In genomic region chr20:11277170-11277569, GRCh38 we compare ENCODE assay signal across 37 cellular contexts.
"Had no signal": no experiment of that assay in that cellular context is flagged by ENCODE, and none has a peak within 500 bp of the region (broad histone marks: within the 10 kb centered on the region; RNA-seq: fewer than 3 reads in every experiment).

No MANE protein-coding gene starts in this region.

- H3K36me3 ChIP-seq: adrenal gland, brain microvascular endothelial cell, breast epithelium had no signal

- H3K9me3 Mint-ChIP-seq: activated CD8-positive, alpha-beta T cell treated with anti-CD3 and anti-CD28 coated beads for 36 hours; activated T-helper 1 cell treated with anti-CD3 and anti-CD28 coated beads, Interleukin-12 subunit alpha, Interleukin-12 subunit beta, Interleukin-2, Interleukin-4 antibody, amounts not matched to agents 30 ng/mL and 10 ng/mL and 1 ng/mL, durations not matched to agents 14 hours and 24 hours and 36 hours; T-helper 1 cell treated with Interleukin-12 subunit alpha and Interleukin-12 subunit beta and Interleukin-4 antibody, amounts not matched to agents 30 μg/mL and 1 μg/mL, for 36 hours; T-helper 2 cell treated with Interferon-gamma antibody and Interleukin-4, amounts not matched to agents 5 μg/mL and 100 μg/mL, for 36 hours had no signal

- H3K36me3 Mint-ChIP-seq: activated CD4-positive, alpha-beta memory T cell treated with anti-CD3 and anti-CD28 coated beads for 36 hours; activated naive CD4-positive, alpha-beta T cell treated with anti-CD3 and anti-CD28 coated beads, Interleukin-2, amount 50 U/mL, for 72 hours; activated naive CD8-positive, alpha-beta T cell treated with anti-CD3 and anti-CD28 coated beads for 36 hours had no signal

- H3K4me3 ChIP-seq: adrenal gland, body of pancreas, breast epithelium had no signal

- H3K9me3 ChIP-seq: adrenal gland, body of pancreas, breast epithelium had no signal

- H3K27ac Mint-ChIP-seq: activated CD4-positive, alpha-beta memory T cell treated with anti-CD3 and anti-CD28 coated beads for 36 hours; activated CD4-positive, alpha-beta T cell treated with anti-CD3 and anti-CD28 coated beads for 36 hours; activated CD8-positive, alpha-beta T cell treated with anti-CD3 and anti-CD28 coated beads for 36 hours; activated naive CD4-positive, alpha-beta T cell treated with anti-CD3 and anti-CD28 coated beads for 36 hours; activated naive CD4-positive, alpha-beta T cell treated with anti-CD3 and anti-CD28 coated beads, Interleukin-2, amount 50 U/mL, for 72 hours; activated naive CD8-positive, alpha-beta T cell treated with anti-CD3 and anti-CD28 coated beads for 36 hours; activated T-cell treated with anti-CD3 and anti-CD28 coated beads, Interleukin-2, amount 50 U/mL, for 72 hours; activated T-helper 1 cell treated with anti-CD3 and anti-CD28 coated beads, Interleukin-12 subunit alpha, Interleukin-12 subunit beta, Interleukin-2, Interleukin-4 antibody, amounts not matched to agents 30 ng/mL and 10 ng/mL and 1 ng/mL, durations not matched to agents 14 hours and 24 hours and 36 hours; activated T-helper 17 cell treated with anti-CD3 and anti-CD28 coated beads, Interleukin-2, amount 50 U/mL, for 72 hours; T-helper 1 cell treated with Interleukin-12 subunit alpha and Interleukin-12 subunit beta and Interleukin-4 antibody, amounts not matched to agents 30 μg/mL and 1 μg/mL, for 36 hours; T-helper 2 cell treated with Interferon-gamma antibody and Interleukin-4, amounts not matched to agents 5 μg/mL and 100 μg/mL, for 36 hours had no signal

- H3K27ac ChIP-seq: adrenal gland, body of pancreas, brain microvascular endothelial cell, breast epithelium, VCaP had no signal

- H3K4me1 ChIP-seq: adrenal gland, breast epithelium had no signal

- H3K27me3 ChIP-seq: adrenal gland, body of pancreas, brain microvascular endothelial cell, breast epithelium had no signal

- DNase-seq: activated CD4-positive, alpha-beta memory T cell treated with anti-CD3 and anti-CD28 coated beads for 36 hours; activated CD4-positive, alpha-beta T cell treated with anti-CD3 and anti-CD28 coated beads for 1 hour; activated CD4-positive, alpha-beta T cell treated with anti-CD3 and anti-CD28 coated beads for 36 hours; activated CD4-positive, alpha-beta T cell treated with anti-CD3 and anti-CD28 coated beads for 48 hours; activated CD4-positive, alpha-beta T cell treated with anti-CD3 and anti-CD28 coated beads, Interleukin-2, amount 50 U/mL, for 1 hour; activated CD4-positive, alpha-beta T cell treated with anti-CD3 and anti-CD28 coated beads, Interleukin-2, amount 50 U/mL, for 4 hours; activated CD4-positive, CD25-positive, alpha-beta regulatory T cell; activated CD8-positive, alpha-beta memory T cell treated with anti-CD3 and anti-CD28 coated beads, Interleukin-2, amount 50 U/mL, for 4 hours; activated CD8-positive, alpha-beta T cell treated with anti-CD3 and anti-CD28 coated beads for 36 hours; activated effector memory CD4-positive, alpha-beta T cell treated with anti-CD3 and anti-CD28 coated beads, Interleukin-2, amount 50 U/mL, for 16 hours; activated gamma-delta T cell treated with Interleukin-2 at 50 U/mL for 16 hours; activated naive CD4-positive, alpha-beta T cell; activated naive CD4-positive, alpha-beta T cell treated with anti-CD3 and anti-CD28 coated beads for 36 hours; activated naive CD4-positive, alpha-beta T cell treated with anti-CD3 and anti-CD28 coated beads, Interleukin-2, amount 50 U/mL, for 16 hours; activated naive CD8-positive, alpha-beta T cell treated with anti-CD3 and anti-CD28 coated beads for 36 hours; activated T-cell treated with anti-CD3 and anti-CD28 coated beads for 4 hours; activated T-cell treated with anti-CD3 and anti-CD28 coated beads, Interleukin-2, amount 50 U/mL, for 1 hour; activated T-cell treated with anti-CD3 and anti-CD28 coated beads, Interleukin-2, amount 50 U/mL, for 4 hours; activated T-cell treated with anti-CD3 and anti-CD28 coated beads, Interleukin-2, amount 50 U/mL, for 72 hours; adrenal gland; amniotic stem cell; aorta; body of pancreas; brain microvascular endothelial cell; central memory CD4-positive, alpha-beta T cell; T-helper 1 cell; T-helper 2 cell; T-helper 9 cell had no signal

- H3K4me3 Mint-ChIP-seq: activated CD4-positive, alpha-beta memory T cell treated with anti-CD3 and anti-CD28 coated beads for 36 hours; activated CD4-positive, alpha-beta T cell treated with anti-CD3 and anti-CD28 coated beads for 36 hours; activated CD8-positive, alpha-beta T cell treated with anti-CD3 and anti-CD28 coated beads for 36 hours; activated naive CD4-positive, alpha-beta T cell treated with anti-CD3 and anti-CD28 coated beads for 36 hours; activated naive CD8-positive, alpha-beta T cell treated with anti-CD3 and anti-CD28 coated beads for 36 hours; activated T-cell treated with anti-CD3 and anti-CD28 coated beads, Interleukin-2, amount 50 U/mL, for 4 hours; activated T-cell treated with anti-CD3 and anti-CD28 coated beads, Interleukin-2, amount 50 U/mL, for 72 hours; activated T-helper 1 cell treated with anti-CD3 and anti-CD28 coated beads, Interleukin-12 subunit alpha, Interleukin-12 subunit beta, Interleukin-2, Interleukin-4 antibody, amounts not matched to agents 30 ng/mL and 10 ng/mL and 1 ng/mL, durations not matched to agents 14 hours and 24 hours and 36 hours; activated T-helper 17 cell treated with anti-CD3 and anti-CD28 coated beads, Interleukin-2, amount 50 U/mL, for 72 hours; T-helper 1 cell treated with Interleukin-12 subunit alpha and Interleukin-12 subunit beta and Interleukin-4 antibody, amounts not matched to agents 30 μg/mL and 1 μg/mL, for 36 hours; T-helper 2 cell treated with Interferon-gamma antibody and Interleukin-4, amounts not matched to agents 5 μg/mL and 100 μg/mL, for 36 hours had no signal

- FAIRE-seq: astrocyte, TTC549 had no signal

- H3K4me1 Mint-ChIP-seq: activated CD4-positive, alpha-beta T cell treated with anti-CD3 and anti-CD28 coated beads for 36 hours; activated naive CD8-positive, alpha-beta T cell treated with anti-CD3 and anti-CD28 coated beads for 36 hours; activated T-helper 17 cell treated with anti-CD3 and anti-CD28 coated beads, Interleukin-2, amount 50 U/mL, for 72 hours had no signal

- H3K27me3 Mint-ChIP-seq: activated CD4-positive, alpha-beta memory T cell treated with anti-CD3 and anti-CD28 coated beads for 36 hours; activated CD4-positive, alpha-beta T cell treated with anti-CD3 and anti-CD28 coated beads for 36 hours; activated CD8-positive, alpha-beta T cell treated with anti-CD3 and anti-CD28 coated beads for 36 hours; activated naive CD8-positive, alpha-beta T cell treated with anti-CD3 and anti-CD28 coated beads for 36 hours had no signal
